In genomic region chr3:51983578-51984268, GRCh38 we compare ENCODE assay signal across 8 cellular contexts. TPM values are rescaled to one million over a fixed set of nuclear protein-coding genes. Genes with fewer than 3 reads are reported as not detected.
DNase-seq lines count a peak whose midpoint lies in the region; ATAC-seq and TF ChIP-seq lines count a peak whose summit lies in the region.

No MANE protein-coding gene starts in this region.

- ATAC-seq in CD8-positive, alpha-beta T cell, result peak; percentile 1
- no peak for ATAC-seq in HG02759 (IDR thresholded peaks at IDR 0.05; ENCODE audit: unreplicated experiment)
- no peak for ATAC-seq in GM18505 (IDR thresholded peaks at IDR 0.05; ENCODE audit: unreplicated experiment)

- H3K27ac Mint-ChIP-seq in CD8-positive, alpha-beta T cell, result peak overlapping the region; percentile 84

- CTCF ChIA-PET in CD8-positive, alpha-beta T cell (lab: Charles Lee), result interaction anchor here (1.5 to 3.3 kb wide), 4 partner anchors 10 to 139 kb away, joined by 7 to 29 read pairs (median 10); partner anchors contain the start of genes ABHD14B and RPL29
- CTCF ChIA-PET in RWPE1 (lab: Yijun Ruan, JAX), result no interaction called here

- TF ChIP-seq CTCF in CD8-positive, alpha-beta T cell (IDR thresholded peaks at IDR 0.05), result no peak
- TF ChIP-seq CTCF in RWPE1 (conservative IDR thresholded peaks at IDR 0.05; ENCODE audit: low read depth) (no peak), epithelial cell of proximal tubule (conservative IDR thresholded peaks at IDR 0.05; ENCODE audit: low read depth, low read length) (no peak), osteoblast (IDR thresholded peaks at IDR 0.05; ENCODE audit: extremely low read depth, low read depth, low read length) (no peak)

- H2AFZ ChIP-seq in osteoblast (ENCODE audit: low read length), result peak overlapping the region; percentile 95

- peaks cover 9% of the 10 kb centered on the region for H3K4me1 ChIP-seq in CD8-positive, alpha-beta T cell (ENCODE audit: insufficient read depth, low read length)
- H3K4me1 ChIP-seq in osteoblast (ENCODE audit: insufficient read depth, low read length), result peaks cover 22% of the 10 kb centered on the region

- H3K4me3 ChIP-seq in CD8-positive, alpha-beta T cell (ENCODE audit: low read depth, low read length), result peak overlapping the region; percentile 51
- H3K4me3 ChIP-seq in epithelial cell of proximal tubule (ENCODE audit: low read depth, low read length) (peak overlapping the region; percentile 79), osteoblast (ENCODE audit: insufficient read depth, low read length) (peak overlapping the region; percentile 74)

- peak overlapping the region; percentile 94 for H3K4me3 Mint-ChIP-seq in CD8-positive, alpha-beta T cell

- H3K9me3 ChIP-seq in CD8-positive, alpha-beta T cell (ENCODE audit: low read length), result no peaks in the 10 kb centered on the region
- H3K9me3 ChIP-seq in osteoblast (ENCODE audit: low read depth, low read length), result no peaks in the 10 kb centered on the region

- POLR2A ChIA-PET in CD8-positive, alpha-beta T cell (lab: Charles Lee), result interaction anchor here (0.6 to 4.0 kb wide), 9 partner anchors 8 to 304 kb away, joined by 3 to 28 read pairs (median 5); partner anchors contain the start of genes ABHD14A, ABHD14B, DUSP7 and GLYCTK
- POLR2A ChIA-PET in RWPE1 (lab: Yijun Ruan, JAX; ENCODE audit: low non-redundant PET), result interaction anchor here (1.1 kb wide), 2 partner anchors 9 to 10 kb away, joined by 3 to 5 read pairs; partner anchors contain the start of gene ABHD14B

- H3K27ac ChIP-seq in CD8-positive, alpha-beta T cell (ENCODE audit: low read depth, low read length), result peak overlapping the region; percentile 52
- H3K27ac ChIP-seq in RWPE1, result peak overlapping the region; percentile 98
- H3K27ac ChIP-seq in osteoblast (ENCODE audit: low read depth, low read length), result peak overlapping the region; percentile 85

- peaks cover 6% of the 10 kb centered on the region for H4K20me1 ChIP-seq in osteoblast (ENCODE audit: insufficient read depth, low read length)

- H3K36me3 Mint-ChIP-seq in CD8-positive, alpha-beta T cell, result peaks cover 6% of the 10 kb centered on the region

- no peaks in the 10 kb centered on the region for H3K9me3 Mint-ChIP-seq in CD8-positive, alpha-beta T cell

- H3K27me3 ChIP-seq in CD8-positive, alpha-beta T cell (ENCODE audit: insufficient read depth, low read length), result no peaks in the 10 kb centered on the region
- no peaks in the 10 kb centered on the region for H3K27me3 ChIP-seq in osteoblast (ENCODE audit: insufficient read depth, low read length)

- TF ChIP-seq POLR2A in GM18505 (IDR thresholded peaks at IDR 0.05; ENCODE audit: borderline replicate concordance, extremely low read depth, insufficient read depth, insufficient read length), result no peak

- H3K36me3 ChIP-seq in CD8-positive, alpha-beta T cell (ENCODE audit: insufficient read depth, low read length), result no peaks in the 10 kb centered on the region
- no peaks in the 10 kb centered on the region for H3K36me3 ChIP-seq in osteoblast (ENCODE audit: insufficient read depth, low read length)

- H3K27me3 Mint-ChIP-seq in CD8-positive, alpha-beta T cell (ENCODE audit: low read depth), result no peaks in the 10 kb centered on the region

- H3K79me2 ChIP-seq in osteoblast (ENCODE audit: insufficient read depth, low read length), result peaks cover 24% of the 10 kb centered on the region

- peak overlapping the region; percentile 99 for H3K4me2 ChIP-seq in osteoblast (ENCODE audit: insufficient read depth, low read length)

- no peak for DNase-seq in CD8-positive, alpha-beta T cell
- no peak for DNase-seq in RWPE1 (ENCODE audit: low spot score)
- no peak for DNase-seq in epithelial cell of proximal tubule (ENCODE audit: low read depth)
- no peak for DNase-seq in osteoblast (ENCODE audit: insufficient read length, low spot score, missing footprints)
- DNase-seq in NCI-H748 (lab: John Stamatoyannopoulos, UW; ENCODE audit: unreplicated experiment), result no peak
- DNase-seq in KBM-7, result no peak

- in situ Hi-C loops in KBM-7 (cut with MboI; ENCODE audit: low pct_unique_long_range_greater_than_20kb, low sequenced_read_pairs), result no loop called here

- intact Hi-C loops in CD8-positive, alpha-beta T cell (cut with DNase I, micrococcal nuclease), result loop anchor here (1.0 to 2.0 kb wide), 3 partner anchors 8 to 41 kb away; partner anchors contain the start of genes RPL29 (in 2 of the 2), ABHD14A (in 1 of the 2) and PARP3 (in 1 of the 2)

- H3K4me1 Mint-ChIP-seq in CD8-positive, alpha-beta T cell (ENCODE audit: low read depth), result peaks cover 21% of the 10 kb centered on the region

RNA-seq across cellular contexts. Expression of gene ACY1, which starts 0.4 kb away (rescaled TPM):
- total RNA-seq in CD8-positive, alpha-beta T cell, result 1 to 10 TPM; 3.8 to 4.0 TPM
- total RNA-seq in epithelial cell of proximal tubule (85.7 and 95.8 TPM in 2 replicates), osteoblast (35.7 and 37.6 TPM in 2 replicates)

RNA-seq across cellular contexts. Expression of gene ABHD14A, which starts 8.9 kb away (rescaled TPM):
- 1 to 10 TPM; 6.8 to 6.9 TPM for total RNA-seq in CD8-positive, alpha-beta T cell
- 13.8 and 18.9 TPM in 2 replicates for total RNA-seq in epithelial cell of proximal tubule
- 16.5 and 18.8 TPM in 2 replicates for total RNA-seq in osteoblast

RNA-seq across cellular contexts. Expression of gene ABHD14B, which starts 9.9 kb away (rescaled TPM):
- 10 to 100 TPM; 44.3 to 44.4 TPM for total RNA-seq in CD8-positive, alpha-beta T cell
- total RNA-seq in epithelial cell of proximal tubule (29.1 and 39.1 TPM in 2 replicates), osteoblast (38.7 and 44.2 TPM in 2 replicates)

RNA-seq across cellular contexts. Expression of gene RPL29, which starts 12.0 kb away (rescaled TPM):
- 1,000 to 10,000 TPM; 1,694 to 1,736 TPM for total RNA-seq in CD8-positive, alpha-beta T cell
- 1,795 and 2,087 TPM in 2 replicates for total RNA-seq in epithelial cell of proximal tubule
- total RNA-seq in osteoblast, result 824 and 862 TPM in 2 replicates

RNA-seq across cellular contexts. Expression of gene PCBP4, which starts 16.5 kb away (rescaled TPM):
- total RNA-seq in CD8-positive, alpha-beta T cell, result 10 to 100 TPM in 1 of 2 experiments, 1 to 10 TPM in 1; 9.8 to 14.7 TPM
- total RNA-seq in epithelial cell of proximal tubule (102 and 120 TPM in 2 replicates), osteoblast (19.7 and 22.4 TPM in 2 replicates)
